18 cellular contexts compared by ENCODE assay signal in the genomic region with DNA sequence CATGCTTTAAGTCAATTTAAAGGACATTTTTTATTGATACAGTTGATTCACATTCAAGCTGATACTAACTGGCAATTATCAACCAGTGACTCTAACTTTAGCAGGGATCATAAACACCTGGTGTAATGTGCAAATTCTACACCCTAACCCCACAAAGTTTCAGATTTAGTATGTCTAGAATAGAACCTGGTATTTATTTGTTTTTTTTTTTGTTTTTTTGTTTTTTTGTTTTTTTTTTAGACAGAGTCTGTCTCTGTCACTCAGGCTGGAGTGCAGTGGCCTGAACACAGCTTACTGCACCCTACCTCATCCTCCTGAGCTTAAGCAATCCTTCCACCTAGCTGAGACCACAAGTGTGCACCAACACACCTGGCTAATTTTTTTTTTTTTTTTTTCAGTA.
A peak's percentile ranks its signal among the peaks of the same experiment; 100 is the strongest.
DNase-seq lines count a peak whose midpoint lies in the region; ATAC-seq and TF ChIP-seq lines count a peak whose summit lies in the region.
"Had no signal": no experiment of that assay in that cellular context is flagged by ENCODE, and none has a peak within 500 bp of the region (broad histone marks: within the 10 kb centered on the region; RNA-seq: fewer than 3 reads in every experiment).

No MANE protein-coding gene starts in this region.

- H3K4me3 ChIP-seq in GM12865 (ENCODE audit: low read depth, low read length) = no peak overlapping the region
- H3K4me3 ChIP-seq: GM23338, SK-N-MC had no signal

- H3K4me1 Mint-ChIP-seq in HFFc6 (ENCODE audit: low read depth) = no peaks in the 10 kb centered on the region

- DNase-seq in GM12865 (ENCODE audit: low read depth) (peak; percentile 51), NCI-H2171 (lab: John Stamatoyannopoulos, UW) (no peak), NCI-H446 (lab: John Stamatoyannopoulos, UW) (no peak), islet precursor cell (no peak), HFFc6 (no peak)
- DNase-seq: activated CD4-positive, alpha-beta T cell treated with anti-CD3 and anti-CD28 coated beads, Interleukin-2, amount 50 U/mL, for 4 hours; anterior cingulate cortex; Karpas-422; NCI-H1436; NCI-H510A; nucleus accumbens; stimulated activated CD4-positive, alpha-beta T cell treated with anti-CD3 and anti-CD28 coated beads, Interleukin-4, amount 100 ng/mL, for 1 hour; trophoblast cell had no signal

- no peak for TF ChIP-seq CTCF in GM12865 (IDR thresholded peaks at IDR 0.05; ENCODE audit: insufficient read depth, low read depth, low read length, missing control alignments)
- no peak for TF ChIP-seq CTCF in HFFc6 (IDR thresholded peaks at IDR 0.05)

- H3K4me3 Mint-ChIP-seq in HFFc6 = no peak overlapping the region
- H3K4me3 Mint-ChIP-seq: GM23338 had no signal

- H3K27me3 Mint-ChIP-seq in HFFc6 (ENCODE audit: insufficient read depth) = no peaks in the 10 kb centered on the region; the same call in 1 of the 2 replicates

- no peaks in the 10 kb centered on the region; the same call in 1 of the 2 replicates for H3K36me3 Mint-ChIP-seq in HFFc6 (ENCODE audit: low read depth)

- ATAC-seq in GM19328 (IDR thresholded peaks at IDR 0.05; ENCODE audit: unreplicated experiment) = peak; percentile 66
- peak; percentile 73 for ATAC-seq in HG02571 (IDR thresholded peaks at IDR 0.05; ENCODE audit: unreplicated experiment)
- peak; percentile 40 for ATAC-seq in HG03103 (IDR thresholded peaks at IDR 0.05; ENCODE audit: low read depth, unreplicated experiment)
- ATAC-seq: GM23338 had no signal

- H3K9me3 Mint-ChIP-seq in HFFc6 = peaks cover 38% of the 10 kb centered on the region
- H3K9me3 Mint-ChIP-seq: GM23338 had no signal

- no peak overlapping the region for H3K27ac Mint-ChIP-seq in HFFc6
- H3K27ac Mint-ChIP-seq: GM23338 had no signal
